1 cellular context compared by ENCODE assay signal in genomic region chr11:61834278-61835004, GRCh38.
TF ChIP-seq lines count a peak whose summit lies in the region.

No MANE protein-coding gene starts in this region.

TF ChIP-seq in SK-N-SH treated with all-trans-retinoic acid at 6 μM for 48 hours, 23 proteins besides CTCF, POLR2A, EP300 and RAD21 (continued from another document):
- no peak for TF ChIP-seq POU6F1 (CRISPR knock-in tag; IDR thresholded peaks at IDR 0.05; ENCODE audit: borderline replicate concordance, low read depth)
